1 cellular context compared by ENCODE assay signal in the genomic region with DNA sequence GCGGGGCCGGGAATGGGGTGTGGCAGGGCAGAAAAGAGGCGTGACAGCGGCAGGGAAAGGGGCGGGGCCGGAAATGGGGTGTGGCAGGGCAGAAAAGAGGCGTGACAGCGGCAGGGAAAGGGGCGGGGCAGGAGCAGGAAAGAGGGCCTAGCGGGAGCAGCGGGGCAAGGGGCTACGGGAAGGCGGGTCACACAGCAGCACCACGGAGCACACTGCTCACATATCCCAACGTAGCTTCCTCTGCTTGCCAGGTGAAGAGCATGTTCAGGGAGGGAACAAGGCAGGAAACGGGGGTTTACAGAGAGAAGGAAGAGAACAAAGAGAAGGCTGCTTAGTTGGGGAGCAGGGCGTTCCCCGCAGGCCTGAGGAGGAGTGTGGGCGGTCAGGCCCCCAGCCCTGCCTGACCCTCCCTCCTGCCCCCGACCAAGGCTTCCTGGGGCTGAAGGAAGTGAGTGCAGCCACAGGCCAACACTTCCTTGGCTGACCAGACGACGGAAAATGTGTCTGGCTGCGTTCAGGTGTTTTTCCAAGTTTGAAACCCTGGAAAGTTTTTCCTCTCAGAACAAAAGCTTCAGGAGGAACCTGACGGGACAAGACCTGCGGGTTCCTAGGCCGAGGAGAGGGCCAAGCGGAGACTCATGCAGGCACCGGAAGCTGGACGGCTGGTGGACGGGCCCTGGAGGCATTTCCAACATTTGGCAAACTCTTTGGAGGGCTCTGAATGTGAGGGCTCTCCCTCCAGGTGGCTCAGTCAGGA.
TF ChIP-seq lines count a peak whose summit lies in the region.

No MANE protein-coding gene starts in this region.

TF ChIP-seq in H1, 55 proteins besides CTCF, POLR2A, EP300 and RAD21:
- TF ChIP-seq, protein P1, sequence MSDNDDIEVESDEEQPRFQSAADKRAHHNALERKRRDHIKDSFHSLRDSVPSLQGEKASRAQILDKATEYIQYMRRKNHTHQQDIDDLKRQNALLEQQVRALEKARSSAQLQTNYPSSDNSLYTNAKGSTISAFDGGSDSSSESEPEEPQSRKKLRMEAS (IDR thresholded peaks at IDR 0.05): 0 out of 2 replicates have a peak, but pooled peaks have one; percentile 5
- TF ChIP-seq TBP (IDR thresholded peaks at IDR 0.05; ENCODE audit: low read depth, low read length): 0 out of 2 replicates have a peak, but pooled peaks have one; percentile 21
- no peak for TF ChIP-seq RXRA (IDR thresholded peaks at IDR 0.05; ENCODE audit: insufficient read depth, low read depth, low read length)
- peak; percentile 90; the same call in 1 of the 2 replicates for TF ChIP-seq SP4 (IDR thresholded peaks at IDR 0.05; ENCODE audit: low read length)
- TF ChIP-seq POLR2AphosphoS5 (IDR thresholded peaks at IDR 0.05; ENCODE audit: low read depth, low read length): peak; percentile 40; the same call in 1 of the 2 replicates
- peak; percentile 36; the same call in 1 of the 2 replicates for TF ChIP-seq TAF1 (IDR thresholded peaks at IDR 0.05; ENCODE audit: low read depth, low read length)
